ENCODE assay signal across 2 cellular contexts in the genomic region with DNA sequence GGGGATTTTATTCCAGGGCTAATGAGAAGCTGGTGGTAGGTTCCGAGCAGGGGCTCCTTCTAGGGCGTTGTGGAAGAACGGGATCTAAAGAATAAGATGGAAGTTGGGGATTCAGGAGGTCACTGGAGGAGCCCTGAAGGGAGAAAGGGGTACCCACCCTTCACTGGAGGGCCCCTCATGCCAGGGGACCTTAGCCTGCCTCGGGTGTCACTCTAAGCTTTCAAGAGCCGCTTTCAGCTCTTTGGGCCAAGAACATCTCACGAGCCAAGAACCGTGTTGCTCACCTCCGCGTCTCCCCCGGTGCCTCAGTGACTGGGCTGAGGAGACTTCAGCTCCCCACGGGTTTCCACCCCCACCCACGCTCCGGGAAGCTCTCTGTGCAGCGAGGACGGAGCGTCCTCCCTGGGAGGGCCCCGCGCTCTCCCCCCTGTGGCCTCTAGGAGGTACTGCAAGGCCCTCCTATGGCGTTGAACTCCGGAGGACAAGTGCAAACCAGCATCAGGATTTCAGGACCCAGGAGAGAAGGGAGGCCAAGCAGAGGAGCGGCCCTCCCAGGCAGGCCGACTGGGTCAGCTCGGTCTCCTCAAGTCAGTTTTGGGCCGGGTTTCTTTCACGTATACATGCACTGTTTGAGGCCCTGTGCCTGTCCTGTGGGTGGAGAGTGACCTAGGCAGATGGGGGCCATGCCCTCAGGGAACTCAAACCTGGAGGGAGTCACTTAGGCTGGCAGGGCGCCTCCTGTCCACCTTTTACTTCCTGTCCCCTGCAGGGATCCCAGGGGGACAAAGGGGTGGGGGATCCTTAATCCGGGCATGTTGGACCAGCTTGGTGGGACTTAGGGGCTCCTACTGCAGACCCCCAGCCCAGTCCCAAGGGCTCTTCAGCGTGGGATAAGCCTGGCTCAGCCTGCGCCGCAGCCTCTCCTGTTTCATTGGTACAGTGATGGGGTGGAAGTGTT.
TF ChIP-seq lines count a peak whose summit lies in the region.

No MANE protein-coding gene starts in this region.

TF ChIP-seq in HEK293, 187 proteins besides CTCF, POLR2A, EP300 and RAD21 (continues in another document):
- TF ChIP-seq, protein P1, sequence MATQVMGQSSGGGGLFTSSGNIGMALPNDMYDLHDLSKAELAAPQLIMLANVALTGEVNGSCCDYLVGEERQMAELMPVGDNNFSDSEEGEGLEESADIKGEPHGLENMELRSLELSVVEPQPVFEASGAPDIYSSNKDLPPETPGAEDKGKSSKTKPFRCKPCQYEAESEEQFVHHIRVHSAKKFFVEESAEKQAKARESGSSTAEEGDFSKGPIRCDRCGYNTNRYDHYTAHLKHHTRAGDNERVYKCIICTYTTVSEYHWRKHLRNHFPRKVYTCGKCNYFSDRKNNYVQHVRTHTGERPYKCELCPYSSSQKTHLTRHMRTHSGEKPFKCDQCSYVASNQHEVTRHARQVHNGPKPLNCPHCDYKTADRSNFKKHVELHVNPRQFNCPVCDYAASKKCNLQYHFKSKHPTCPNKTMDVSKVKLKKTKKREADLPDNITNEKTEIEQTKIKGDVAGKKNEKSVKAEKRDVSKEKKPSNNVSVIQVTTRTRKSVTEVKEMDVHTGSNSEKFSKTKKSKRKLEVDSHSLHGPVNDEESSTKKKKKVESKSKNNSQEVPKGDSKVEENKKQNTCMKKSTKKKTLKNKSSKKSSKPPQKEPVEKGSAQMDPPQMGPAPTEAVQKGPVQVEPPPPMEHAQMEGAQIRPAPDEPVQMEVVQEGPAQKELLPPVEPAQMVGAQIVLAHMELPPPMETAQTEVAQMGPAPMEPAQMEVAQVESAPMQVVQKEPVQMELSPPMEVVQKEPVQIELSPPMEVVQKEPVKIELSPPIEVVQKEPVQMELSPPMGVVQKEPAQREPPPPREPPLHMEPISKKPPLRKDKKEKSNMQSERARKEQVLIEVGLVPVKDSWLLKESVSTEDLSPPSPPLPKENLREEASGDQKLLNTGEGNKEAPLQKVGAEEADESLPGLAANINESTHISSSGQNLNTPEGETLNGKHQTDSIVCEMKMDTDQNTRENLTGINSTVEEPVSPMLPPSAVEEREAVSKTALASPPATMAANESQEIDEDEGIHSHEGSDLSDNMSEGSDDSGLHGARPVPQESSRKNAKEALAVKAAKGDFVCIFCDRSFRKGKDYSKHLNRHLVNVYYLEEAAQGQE (tag by site-specific recombination; IDR thresholded peaks at IDR 0.05) = peak; percentile 94
- TF ChIP-seq, protein P2, sequence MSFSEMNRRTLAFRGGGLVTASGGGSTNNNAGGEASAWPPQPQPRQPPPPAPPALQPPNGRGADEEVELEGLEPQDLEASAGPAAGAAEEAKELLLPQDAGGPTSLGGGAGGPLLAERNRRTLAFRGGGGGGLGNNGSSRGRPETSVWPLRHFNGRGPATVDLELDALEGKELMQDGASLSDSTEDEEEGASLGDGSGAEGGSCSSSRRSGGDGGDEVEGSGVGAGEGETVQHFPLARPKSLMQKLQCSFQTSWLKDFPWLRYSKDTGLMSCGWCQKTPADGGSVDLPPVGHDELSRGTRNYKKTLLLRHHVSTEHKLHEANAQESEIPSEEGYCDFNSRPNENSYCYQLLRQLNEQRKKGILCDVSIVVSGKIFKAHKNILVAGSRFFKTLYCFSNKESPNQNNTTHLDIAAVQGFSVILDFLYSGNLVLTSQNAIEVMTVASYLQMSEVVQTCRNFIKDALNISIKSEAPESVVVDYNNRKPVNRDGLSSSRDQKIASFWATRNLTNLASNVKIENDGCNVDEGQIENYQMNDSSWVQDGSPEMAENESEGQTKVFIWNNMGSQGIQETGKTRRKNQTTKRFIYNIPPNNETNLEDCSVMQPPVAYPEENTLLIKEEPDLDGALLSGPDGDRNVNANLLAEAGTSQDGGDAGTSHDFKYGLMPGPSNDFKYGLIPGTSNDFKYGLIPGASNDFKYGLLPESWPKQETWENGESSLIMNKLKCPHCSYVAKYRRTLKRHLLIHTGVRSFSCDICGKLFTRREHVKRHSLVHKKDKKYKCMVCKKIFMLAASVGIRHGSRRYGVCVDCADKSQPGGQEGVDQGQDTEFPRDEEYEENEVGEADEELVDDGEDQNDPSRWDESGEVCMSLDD (tag by site-specific recombination; IDR thresholded peaks at IDR 0.05) = peak; percentile 61; the same call in 1 of the 2 replicates
- TF ChIP-seq ZNF670 (tag by site-specific recombination; IDR thresholded peaks at IDR 0.05; ENCODE audit: low read depth) (no peak), ZNF600 (tag by site-specific recombination; IDR thresholded peaks at IDR 0.05) (peak; percentile 58), GLIS1 (tag by site-specific recombination; IDR thresholded peaks at IDR 0.05) (peak; percentile 98), ZNF2 (tag by site-specific recombination; IDR thresholded peaks at IDR 0.05) (peak; percentile 87; the same call in 1 of the 2 replicates)
- TF ChIP-seq, protein P3, sequence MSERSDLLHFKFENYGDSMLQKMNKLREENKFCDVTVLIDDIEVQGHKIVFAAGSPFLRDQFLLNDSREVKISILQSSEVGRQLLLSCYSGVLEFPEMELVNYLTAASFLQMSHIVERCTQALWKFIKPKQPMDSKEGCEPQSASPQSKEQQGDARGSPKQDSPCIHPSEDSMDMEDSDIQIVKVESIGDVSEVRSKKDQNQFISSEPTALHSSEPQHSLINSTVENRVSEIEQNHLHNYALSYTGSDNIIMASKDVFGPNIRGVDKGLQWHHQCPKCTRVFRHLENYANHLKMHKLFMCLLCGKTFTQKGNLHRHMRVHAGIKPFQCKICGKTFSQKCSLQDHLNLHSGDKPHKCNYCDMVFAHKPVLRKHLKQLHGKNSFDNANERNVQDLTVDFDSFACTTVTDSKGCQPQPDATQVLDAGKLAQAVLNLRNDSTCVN (tag by site-specific recombination; optimal IDR thresholded peaks at IDR 0.05) = peak; percentile 12
- TF ChIP-seq, protein P4, sequence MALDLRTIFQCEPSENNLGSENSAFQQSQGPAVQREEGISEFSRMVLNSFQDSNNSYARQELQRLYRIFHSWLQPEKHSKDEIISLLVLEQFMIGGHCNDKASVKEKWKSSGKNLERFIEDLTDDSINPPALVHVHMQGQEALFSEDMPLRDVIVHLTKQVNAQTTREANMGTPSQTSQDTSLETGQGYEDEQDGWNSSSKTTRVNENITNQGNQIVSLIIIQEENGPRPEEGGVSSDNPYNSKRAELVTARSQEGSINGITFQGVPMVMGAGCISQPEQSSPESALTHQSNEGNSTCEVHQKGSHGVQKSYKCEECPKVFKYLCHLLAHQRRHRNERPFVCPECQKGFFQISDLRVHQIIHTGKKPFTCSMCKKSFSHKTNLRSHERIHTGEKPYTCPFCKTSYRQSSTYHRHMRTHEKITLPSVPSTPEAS (tag by site-specific recombination; IDR thresholded peaks at IDR 0.05) = no peak

TF ChIP-seq in neural cell, 6 proteins besides CTCF, POLR2A, EP300 and RAD21:
- no peak for TF ChIP-seq TAF1 (IDR thresholded peaks at IDR 0.05; ENCODE audit: low read depth)
- TF ChIP-seq SMC3 (conservative IDR thresholded peaks at IDR 0.05; ENCODE audit: poor library complexity) = peak; percentile 75
TF ChIP-seq in neural cell: peak in this region for 1.
